In genomic region chr10:26408858-26409494, GRCh38 we compare ENCODE assay signal across 24 cellular contexts. TPM values are rescaled to one million over a fixed set of nuclear protein-coding genes. Genes with fewer than 3 reads are reported as not detected.
DNase-seq lines count a peak whose midpoint lies in the region; ATAC-seq, FAIRE-seq and TF ChIP-seq lines count a peak whose summit lies in the region.
"Had no signal": no experiment of that assay in that cellular context is flagged by ENCODE, and none has a peak within 500 bp of the region (broad histone marks: within the 10 kb centered on the region; RNA-seq: fewer than 3 reads in every experiment).

No MANE protein-coding gene starts in this region.

- peak; percentile 59 for ATAC-seq in GM18498 (IDR thresholded peaks at IDR 0.05; ENCODE audit: unreplicated experiment)
- ATAC-seq in GM21576 (IDR thresholded peaks at IDR 0.05; ENCODE audit: unreplicated experiment) = peak; percentile 57
- peak; percentile 56 for ATAC-seq in HG03432 (IDR thresholded peaks at IDR 0.05; ENCODE audit: unreplicated experiment)
- peak; percentile 83 for ATAC-seq in GM12878
- ATAC-seq: activated T-cell treated with anti-CD3 and anti-CD28 coated beads, Interleukin-2, amount 50 U/mL, for 4 hours; K562; stimulated activated effector memory CD8-positive, alpha-beta T cell treated with anti-CD3 and anti-CD28 coated beads, Interleukin-12 subunit alpha, Interleukin-12 subunit beta, amount 100 ng/mL, for 72 hours had no signal

- WGBS in GM12878 (ENCODE audit: insufficient coverage, insufficient replicate concordance, low lambda C conversion rate, missing lambda C conversion rate) = 25% methylated on average over 5 of the region's 5 CpGs

- SMC1A ChIA-PET in GM12878 (lab: Charles Lee; ENCODE audit: uncharacterized antibody, unreplicated experiment) = interaction anchor here (0.6 to 10.0 kb wide), 31 partner anchors 8 to 1351 kb away, joined by 3 to 69 read pairs (median 4); partner anchors contain the start of gene APBB1IP

- intact Hi-C loops in GM12878 (cut with micrococcal nuclease; ENCODE audit: unreplicated experiment) = no loop called here

- H3K4me2 ChIP-seq in GM12878 (ENCODE audit: control insufficient read depth, insufficient read depth) = peak overlapping the region; percentile 59

- TF ChIP-seq EP300 in GM12878 (IDR thresholded peaks at IDR 0.05; ENCODE audit: borderline replicate concordance in 1 of 2, control insufficient read depth in 1 of 2, low read depth in 2 of 2, low read length in 2 of 2) = no peak

- no peak overlapping the region for H3K9ac ChIP-seq in GM12878 (ENCODE audit: control insufficient read depth, insufficient read depth, low read length)

- H3K79me2 ChIP-seq in GM12878 (ENCODE audit: control insufficient read depth, insufficient read depth, low read length) = no peaks in the 10 kb centered on the region

- POLR2A ChIA-PET in GM12878 (lab: Charles Lee) = interaction anchor here (0.6 to 1.4 kb wide), 5 partner anchors 20 to 39 kb away, joined by 3 to 8 read pairs (median 3); no protein-coding TSS in a partner anchor

- TF ChIP-seq RAD21 in GM12878 (IDR thresholded peaks at IDR 0.05; ENCODE audit: insufficient read depth, low read depth, low read length) = no peak

- peak; percentile 73 for FAIRE-seq in GM12878 (lab: Jason Lieb, UNC)
- FAIRE-seq in D721Med (lab: Jason Lieb, UNC) = no peak
- FAIRE-seq: G401.6, K562 had no signal

- CTCF ChIA-PET in GM12878 (lab: Yijun Ruan, JAX) = interaction anchor here (0.6 to 2.7 kb wide), 13 partner anchors 11 to 533 kb away, joined by 3 to 9 read pairs (median 4); no protein-coding TSS in a partner anchor

- no peaks in the 10 kb centered on the region for H4K20me1 ChIP-seq in GM12878 (ENCODE audit: control insufficient read depth, insufficient read depth)

- H3K4me1 ChIP-seq in GM12878 (ENCODE audit: control insufficient read depth, insufficient read depth, low read length) = peaks cover 26% of the 10 kb centered on the region
- H3K4me1 ChIP-seq in BE2C = no peaks in the 10 kb centered on the region
- H3K4me1 ChIP-seq: colonic mucosa, prostate gland, tibial artery had no signal

- H3K36me3 ChIP-seq in GM12878 (ENCODE audit: control insufficient read depth in 2 of 2, insufficient read depth in 2 of 2, low read length in 1 of 2) (no peaks in the 10 kb centered on the region), BE2C (no peaks in the 10 kb centered on the region)
- H3K36me3 ChIP-seq: colonic mucosa, prostate gland, spleen, tibial artery had no signal

- DNase-seq in GM12878 (ENCODE audit: low read depth, low spot score) (no peak), BE2C (no peak), D721Med (ENCODE audit: insufficient read length, low spot score) (no peak), NCI-H526 treated with DMSO at 0.1 percent for 48 hours (lab: John Stamatoyannopoulos, UW) (no peak)
- DNase-seq in activated naive CD4-positive, alpha-beta T cell (lab: John Stamatoyannopoulos, UW) = no peak
- DNase-seq: activated CD4-positive, alpha-beta T cell treated with anti-CD3 and anti-CD28 coated beads, Interleukin-2, amount 50 U/mL, for 48 hours; activated T-cell treated with anti-CD3 and anti-CD28 coated beads, Interleukin-2, amount 50 U/mL, for 4 hours; colonic mucosa; COR-L47; H7; hippocampal formation; NCI-H2171; spleen; T-helper 1 cell; tibial artery had no signal

- TF ChIP-seq POLR2A in GM12878 (IDR thresholded peaks at IDR 0.05; ENCODE audit: low read depth, low read length) = no peak

- RAD21 ChIA-PET in GM12878 (lab: Charles Lee; ENCODE audit: unreplicated experiment) = interaction anchor here (0.8 to 3.2 kb wide), 19 partner anchors 11 to 148 kb away, joined by 3 to 17 read pairs (median 4); no protein-coding TSS in a partner anchor

- no peak for TF ChIP-seq CTCF in GM12878 (IDR thresholded peaks at IDR 0.05 in 2 of 3, conservative IDR thresholded peaks at IDR 0.05 in 1 of 3; ENCODE audit: control insufficient read depth in 2 of 3, extremely low read depth in 1 of 3, insufficient read depth in 1 of 3, low read depth in 3 of 3, low read length in 3 of 3)
- no peak for TF ChIP-seq CTCF in BE2C (IDR thresholded peaks at IDR 0.05; ENCODE audit: low read depth, low read length)
- TF ChIP-seq CTCF in D721Med (IDR thresholded peaks at IDR 0.05; ENCODE audit: insufficient read depth, missing control alignments) = no peak

- no peaks in the 10 kb centered on the region for H3K27me3 ChIP-seq in GM12878 (replicated peaks in 1 of 2; ENCODE audit: control insufficient read depth in 2 of 2, insufficient read depth in 2 of 2, low read length in 1 of 2)
- H3K27me3 ChIP-seq in BE2C = no peaks in the 10 kb centered on the region
- H3K27me3 ChIP-seq: colonic mucosa, spleen, tibial artery had no signal

- in situ Hi-C loops in GM12878 (cut with MboI) = no loop called here

- H3K4me3 ChIP-seq in GM12878 = no peak overlapping the region
- H3K4me3 ChIP-seq in BE2C (ENCODE audit: low read depth, low read length) = no peak overlapping the region
- H3K4me3 ChIP-seq: colonic mucosa, K562, prostate gland, spleen, tibial artery had no signal

- BruUV-seq in GM12878 (replicated peaks; lab: Mats Ljungman, UMichigan) = no TSS peak

- H3K9me3 ChIP-seq in GM12878 (replicated peaks; ENCODE audit: control insufficient read depth, insufficient read depth, low read length) (no peaks in the 10 kb centered on the region), BE2C (no peaks in the 10 kb centered on the region)
- H3K9me3 ChIP-seq: colonic mucosa, prostate gland, spleen, tibial artery had no signal

- peak overlapping the region; percentile 10 for H3K27ac ChIP-seq in GM12878 (ENCODE audit: control insufficient read depth, insufficient read depth)
- H3K27ac ChIP-seq: colonic mucosa, prostate gland, spleen, tibial artery, VCaP had no signal

- peak overlapping the region; percentile 64 for H2AFZ ChIP-seq in GM12878 (ENCODE audit: control insufficient read depth, low read depth, low read length)

TF ChIP-seq in GM12878, 131 proteins besides CTCF, POLR2A, EP300 and RAD21:
- TF ChIP-seq IRF4 (IDR thresholded peaks at IDR 0.05; ENCODE audit: low read depth, low read length) (no peak), ASH2L (IDR thresholded peaks at IDR 0.05; ENCODE audit: borderline replicate concordance, low read depth) (no peak), IKZF2 (IDR thresholded peaks at IDR 0.05) (peak in 1 of 2 experiments; percentile 46; a peak in 3 of 4 replicates), CHD2 (IDR thresholded peaks at IDR 0.05; ENCODE audit: borderline replicate concordance, low read depth, low read length) (no peak), ATF7 (IDR thresholded peaks at IDR 0.05; ENCODE audit: low read depth) (peak; percentile 42; the same call in 1 of the 2 replicates), RUNX3 (IDR thresholded peaks at IDR 0.05; ENCODE audit: low read length) (peak; percentile 85), RAD51 (IDR thresholded peaks at IDR 0.05) (no peak), NBN (IDR thresholded peaks at IDR 0.05) (no peak), SPI1 (IDR thresholded peaks at IDR 0.05; ENCODE audit: borderline replicate concordance, insufficient read depth, low read depth, low read length) (peak; percentile 82; the same call in 1 of the 2 replicates), NRF1 (conservative IDR thresholded peaks at IDR 0.05; ENCODE audit: low read depth, low read length) (no peak), CBFB (IDR thresholded peaks at IDR 0.05; ENCODE audit: low read depth) (no peak), CREM (IDR thresholded peaks at IDR 0.05; ENCODE audit: low read depth) (no peak), BCL11A (IDR thresholded peaks at IDR 0.05; ENCODE audit: low read depth, low read length) (peak; percentile 25; the same call in 1 of the 2 replicates), EED (IDR thresholded peaks at IDR 0.05; ENCODE audit: low read depth) (peak; percentile 74), KLF5 (IDR thresholded peaks at IDR 0.05; ENCODE audit: partially characterized antibody) (no peak), SUZ12 (IDR thresholded peaks at IDR 0.05; ENCODE audit: unreplicated experiment) (no peak), IKZF1 (conservative IDR thresholded peaks at IDR 0.05) (peak; percentile 54; the same call in 1 of the 2 replicates), TARDBP (IDR thresholded peaks at IDR 0.05; ENCODE audit: borderline replicate concordance) (no peak)

RNA-seq across cellular contexts. Expression of gene APBB1IP, which starts 29.2 kb away (rescaled TPM):
- total RNA-seq in GM12878 (2013; cell fraction: nucleolus; rRNA removed) = 95.1 and 97.5 TPM in 2 replicates
- 14.7 and 14.8 TPM in 2 replicates for total RNA-seq in GM12878 (2014; rRNA removed)
- total RNA-seq in GM12878 (2014; rRNA removed; fragmentation: Illumina TruSeq; extraction: Trizol) = 18.2 and 20.0 TPM in 2 replicates
- 67.0 and 67.4 TPM in 2 replicates for total RNA-seq in GM12878 (2021)
- polyA plus RNA-seq in GM12878 (2011; ENCODE audit: low read depth) = 26.8 TPM
- 10.6 and 12.5 TPM in 2 replicates for polyA plus RNA-seq in GM12878 (2011; rRNA removed)
- 9.7 and 14.3 TPM in 2 replicates for polyA plus RNA-seq in GM12878 (2011; cell fraction: cytosol; rRNA removed)
- 20.7 and 24.7 TPM in 2 replicates for polyA plus RNA-seq in GM12878 (2011; cell fraction: nucleus; rRNA removed)
- 62.2 and 64.8 TPM in 2 replicates for polyA plus RNA-seq in GM12878 (2012)
- 66.0 and 74.0 TPM in 2 replicates for polyA plus RNA-seq in GM12878 (2014; fragmentation: Illumina TruSeq; extraction: Trizol)
- 10 to 100 TPM in 1 of 2 experiments, 1 to 10 TPM in 1; 7.3 to 11.4 TPM for polyA plus RNA-seq in GM12878 (2014; fragmentation: Nextera tagmentation; extraction: Ambion mirVana)
- polyA plus RNA-seq in GM12878 (2014; rRNA removed) = 21.5 and 28.1 TPM in 2 replicates
- 10 to 100 TPM; 23.7 to 30.2 TPM for polyA plus RNA-seq in GM12878 (2016; fragmentation: Nextera tagmentation; extraction: Ambion mirVana)
- polyA minus RNA-seq in GM12878 (2011; rRNA and poly(A)+ RNA removed) = 18.3 and 29.0 TPM in 2 replicates
- 13.4 and 15.7 TPM in 2 replicates for polyA minus RNA-seq in GM12878 (2011; cell fraction: cytosol; rRNA and poly(A)+ RNA removed)
- polyA minus RNA-seq in GM12878 (2011; cell fraction: nucleus; rRNA and poly(A)+ RNA removed) = 30.6 and 41.9 TPM in 2 replicates
- not detected for polyA plus RNA-seq in BE2C (2012; ENCODE audit: insufficient read depth, insufficient read length, low read depth)
- total RNA-seq: H7 had no signal
- polyA plus RNA-seq: neural cell had no signal
